In the genomic region with DNA sequence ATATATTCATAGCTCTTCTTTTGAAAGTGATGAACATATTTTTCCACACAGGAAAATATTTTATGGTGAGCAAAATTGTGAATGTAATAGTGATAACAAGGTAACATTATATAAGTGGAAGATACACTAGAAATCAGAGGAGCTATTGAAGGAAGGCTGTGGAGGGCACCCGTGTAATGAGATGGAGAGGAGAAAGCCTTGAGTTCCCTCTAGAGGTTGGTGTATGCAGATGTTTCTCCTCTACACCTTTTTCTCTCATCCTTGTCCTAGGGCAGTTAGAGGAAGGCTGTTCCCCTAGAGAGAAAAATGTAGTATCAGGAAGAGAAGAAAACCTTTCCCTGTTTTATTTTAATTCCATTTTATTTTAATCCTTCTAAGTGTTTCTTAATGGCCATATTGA, we compare ENCODE assay signal across 12 cellular contexts. TPM values are rescaled to one million over a fixed set of nuclear protein-coding genes. Genes with fewer than 3 reads are reported as not detected.
DNase-seq lines count a peak whose midpoint lies in the region; ATAC-seq and TF ChIP-seq lines count a peak whose summit lies in the region.
"Had no signal": no experiment of that assay in that cellular context is flagged by ENCODE, and none has a peak within 500 bp of the region (broad histone marks: within the 10 kb centered on the region; RNA-seq: fewer than 3 reads in every experiment).

No MANE protein-coding gene starts in this region.

- H3K27ac ChIP-seq in RWPE1, result no peak overlapping the region
- H3K27ac ChIP-seq: epithelial cell of prostate, parathyroid adenoma, SJCRH30, tibial artery had no signal

- no peak for ATAC-seq in GM19351 (IDR thresholded peaks at IDR 0.05; ENCODE audit: unreplicated experiment)
- ATAC-seq in GM19395 (IDR thresholded peaks at IDR 0.05; ENCODE audit: unreplicated experiment), result no peak
- no peak for ATAC-seq in HG02852 (IDR thresholded peaks at IDR 0.05; ENCODE audit: unreplicated experiment)

- CTCF ChIA-PET in RWPE1 (lab: Yijun Ruan, JAX), result interaction anchor here (0.6 to 1.1 kb wide), 3 partner anchors 8 to 704 kb away, joined by 3 to 4 read pairs (median 3); no protein-coding TSS in a partner anchor

- 0 out of 2 replicates have a peak, but pooled peaks have one; percentile 9 for TF ChIP-seq CTCF in RWPE1 (conservative IDR thresholded peaks at IDR 0.05; ENCODE audit: low read depth)

- POLR2A ChIA-PET in RWPE1 (lab: Yijun Ruan, JAX; ENCODE audit: low non-redundant PET), result no interaction called here

- DNase-seq in COLO829 (ENCODE audit: low spot score), result peak; percentile 39
- DNase-seq in H4 (ENCODE audit: low spot score), result peak; percentile 21
- no peak for DNase-seq in RWPE1 (ENCODE audit: low spot score)
- DNase-seq in kidney tubule cell (ENCODE audit: low spot score), result peak; percentile 56
- DNase-seq in islet precursor cell, result no peak
- DNase-seq: tibial artery had no signal

RNA-seq across cellular contexts. Expression of a gene that starts 54.6 kb away (rescaled TPM):
- not detected in 2 replicates for total RNA-seq in H4 (2014; rRNA removed; shearing (Covaris generic))
- total RNA-seq: SJCRH30 had no signal

Comparison
In these comparisons a context has a peak if more than half of its experiments do, and no peak if none do; other contexts are left out.
1. DNase-seq: peak in COLO829 (single experiment), H4 (single experiment) and kidney tubule cell (single experiment); none in RWPE1 (single experiment) and islet precursor cell (single experiment).